15 cellular contexts compared by ENCODE assay signal in genomic region chr13:31946091-31946770, GRCh38.
DNase-seq lines count a peak whose midpoint lies in the region; ATAC-seq, FAIRE-seq and TF ChIP-seq lines count a peak whose summit lies in the region.
"Had no signal": no experiment of that assay in that cellular context is flagged by ENCODE, and none has a peak within 500 bp of the region (broad histone marks: within the 10 kb centered on the region; RNA-seq: fewer than 3 reads in every experiment).

No MANE protein-coding gene starts in this region.

- H3K79me2 ChIP-seq in astrocyte (ENCODE audit: insufficient read depth, low read length) = no peaks in the 10 kb centered on the region

- H4K20me1 ChIP-seq in astrocyte (ENCODE audit: insufficient read depth, low read length) = no peaks in the 10 kb centered on the region

- H2AFZ ChIP-seq in astrocyte (ENCODE audit: low read depth, low read length) = no peak overlapping the region

- no peak overlapping the region for H3K9ac ChIP-seq in astrocyte (ENCODE audit: low read length)

- H3K9me3 Mint-ChIP-seq in astrocyte (ENCODE audit: unreplicated experiment) (no peaks in the 10 kb centered on the region), type B pancreatic cell (peaks cover 3% of the 10 kb centered on the region)
- H3K9me3 Mint-ChIP-seq in CD8-positive, alpha-beta memory T cell = peaks cover 0 to 2% (median 0%) of the 10 kb centered on the region in 5 donors
- H3K9me3 Mint-ChIP-seq in activated CD4-positive, alpha-beta T cell treated with anti-CD3 and anti-CD28 coated beads, Interleukin-2, amount 10 ng/mL, durations not matched to agents 24 days and 14 days = no peaks in the 10 kb centered on the region

- H3K4me3 ChIP-seq in heart left ventricle (peak overlapping the region in 2 of 12 donors; percentile 18 to 21), astrocyte (ENCODE audit: insufficient read depth, low read depth, low read length) (no peak overlapping the region)
- H3K4me3 ChIP-seq in CD8-positive, alpha-beta memory T cell (ENCODE audit: low read length) = no peak overlapping the region
- H3K4me3 ChIP-seq: gastroesophageal sphincter, lung, tibial artery had no signal

- TF ChIP-seq POLR2A in heart left ventricle (IDR thresholded peaks at IDR 0.05) = no peak

- H3K4me1 Mint-ChIP-seq in astrocyte (ENCODE audit: low read depth, unreplicated experiment) = peaks cover 32% of the 10 kb centered on the region
- peaks cover 15% of the 10 kb centered on the region for H3K4me1 Mint-ChIP-seq in type B pancreatic cell (ENCODE audit: unreplicated experiment)
- H3K4me1 Mint-ChIP-seq in CD8-positive, alpha-beta memory T cell = peaks cover 0 to 8% (median 0%) of the 10 kb centered on the region in 3 donors
- H3K4me1 Mint-ChIP-seq in activated CD4-positive, alpha-beta T cell treated with anti-CD3 and anti-CD28 coated beads, Interleukin-2, amount 10 ng/mL, durations not matched to agents 24 days and 14 days = peaks cover 5% of the 10 kb centered on the region

- H3K27me3 Mint-ChIP-seq in astrocyte (ENCODE audit: low read depth, unreplicated experiment) = peaks cover under 1% of the 10 kb centered on the region
- H3K27me3 Mint-ChIP-seq in type B pancreatic cell = no peaks in the 10 kb centered on the region
- peaks cover 6 to 13% of the 10 kb centered on the region in 2 donors for H3K27me3 Mint-ChIP-seq in CD8-positive, alpha-beta memory T cell
- H3K27me3 Mint-ChIP-seq in activated CD4-positive, alpha-beta T cell treated with anti-CD3 and anti-CD28 coated beads, Interleukin-2, amount 10 ng/mL, durations not matched to agents 24 days and 14 days = peaks cover 13% of the 10 kb centered on the region

- peaks cover 0 to 59% (median 15%) of the 10 kb centered on the region in 9 donors for H3K36me3 ChIP-seq in heart left ventricle
- no peaks in the 10 kb centered on the region for H3K36me3 ChIP-seq in astrocyte (ENCODE audit: insufficient read depth, low read length)
- no peaks in the 10 kb centered on the region for H3K36me3 ChIP-seq in CD8-positive, alpha-beta memory T cell (ENCODE audit: insufficient read depth, low read length)

- TF ChIP-seq CTCF in heart left ventricle (IDR thresholded peaks at IDR 0.05) (no peak), astrocyte (IDR thresholded peaks at IDR 0.05; ENCODE audit: insufficient read depth, low read depth, low read length) (no peak), type B pancreatic cell (conservative IDR thresholded peaks at IDR 0.05) (no peak)

- ATAC-seq in heart left ventricle (no peak), left cardiac atrium (no peak)

- H3K4me1 ChIP-seq in heart left ventricle (peaks cover 0 to 61% (median 22%) of the 10 kb centered on the region in 12 donors), astrocyte (ENCODE audit: insufficient read depth, low read length) (peaks cover 8% of the 10 kb centered on the region)
- no peaks in the 10 kb centered on the region for H3K4me1 ChIP-seq in CD8-positive, alpha-beta memory T cell (ENCODE audit: insufficient read depth, low read length)

- peak overlapping the region in 9 of 12 donors; percentile 9 to 76 (median 41) for H3K27ac ChIP-seq in heart left ventricle
- H3K27ac ChIP-seq in astrocyte (ENCODE audit: low read depth, low read length) = no peak overlapping the region
- H3K27ac ChIP-seq in CD8-positive, alpha-beta memory T cell (ENCODE audit: low read depth, low read length) = no peak overlapping the region
- H3K27ac ChIP-seq: gastroesophageal sphincter had no signal

- WGBS in heart left ventricle, 4 donors = 79 to 84% (median 80%) methylated on average over 3 of the region's 3 CpGs

- H3K27ac Mint-ChIP-seq in astrocyte (ENCODE audit: unreplicated experiment) = peak overlapping the region; percentile 66
- peak overlapping the region; percentile 89 for H3K27ac Mint-ChIP-seq in type B pancreatic cell
- H3K27ac Mint-ChIP-seq in CD8-positive, alpha-beta memory T cell = no peak overlapping the region
- H3K27ac Mint-ChIP-seq in activated CD4-positive, alpha-beta T cell treated with anti-CD3 and anti-CD28 coated beads, Interleukin-2, amount 10 ng/mL, durations not matched to agents 24 days and 14 days = no peak overlapping the region

- no peak overlapping the region for H3K4me3 Mint-ChIP-seq in astrocyte (ENCODE audit: unreplicated experiment)
- peak overlapping the region; percentile 83 for H3K4me3 Mint-ChIP-seq in type B pancreatic cell
- H3K4me3 Mint-ChIP-seq in CD8-positive, alpha-beta memory T cell = no peak overlapping the region
- H3K4me3 Mint-ChIP-seq in activated CD4-positive, alpha-beta T cell treated with anti-CD3 and anti-CD28 coated beads, Interleukin-2, amount 10 ng/mL, durations not matched to agents 24 days and 14 days = no peak overlapping the region

- H3K36me3 Mint-ChIP-seq in astrocyte (ENCODE audit: low read depth, unreplicated experiment) (no peaks in the 10 kb centered on the region), type B pancreatic cell (peaks cover 5% of the 10 kb centered on the region)
- peaks cover 0 to 6% (median 0%) of the 10 kb centered on the region in 3 donors for H3K36me3 Mint-ChIP-seq in CD8-positive, alpha-beta memory T cell
- H3K36me3 Mint-ChIP-seq in activated CD4-positive, alpha-beta T cell treated with anti-CD3 and anti-CD28 coated beads, Interleukin-2, amount 10 ng/mL, durations not matched to agents 24 days and 14 days (ENCODE audit: low read depth) = no peaks in the 10 kb centered on the region

- intact Hi-C loops in heart left ventricle (cut with DNase I) = no loop called here
- intact Hi-C loops in left cardiac atrium (cut with DNase I) = no loop called here
- intact Hi-C loops in activated CD4-positive, alpha-beta T cell treated with anti-CD3 and anti-CD28 coated beads, Interleukin-2, amount 10 ng/mL, durations not matched to agents 24 days and 14 days (cut with micrococcal nuclease) = no loop called here

- DNase-seq in heart left ventricle = no peak
- no peak for DNase-seq in left cardiac atrium
- peak; percentile 25 for DNase-seq in astrocyte (ENCODE audit: low read depth)
- peak; percentile 47 for DNase-seq in kidney glomerular epithelial cell (lab: John Stamatoyannopoulos, UW)
- no peak for DNase-seq in type B pancreatic cell (ENCODE audit: extremely low spot score, unreplicated experiment)
- no peak for DNase-seq in CD8-positive, alpha-beta memory T cell
- DNase-seq in activated CD4-positive, alpha-beta T cell treated with anti-CD3 and anti-CD28 coated beads, Interleukin-2, amount 10 ng/mL, durations not matched to agents 24 days and 14 days = no peak
- DNase-seq in NCI-H774 (lab: John Stamatoyannopoulos, UW) = no peak
- DNase-seq: activated CD4-positive, alpha-beta T cell treated with anti-CD3 and anti-CD28 coated beads for 48 hours; BE2C; central memory CD4-positive, alpha-beta T cell; posterior cingulate gyrus; tibial artery had no signal

- CTCF ChIA-PET in CD8-positive, alpha-beta memory T cell (lab: Charles Lee) = no interaction called here

- H3K9me3 ChIP-seq in heart left ventricle = no peaks in the 10 kb centered on the region
- no peaks in the 10 kb centered on the region for H3K9me3 ChIP-seq in astrocyte (ENCODE audit: insufficient read depth, low read depth, low read length)
- no peaks in the 10 kb centered on the region for H3K9me3 ChIP-seq in CD8-positive, alpha-beta memory T cell (ENCODE audit: low read length)
- H3K9me3 ChIP-seq: BE2C, gastroesophageal sphincter, tibial artery had no signal

- FAIRE-seq in astrocyte (lab: Jason Lieb, UNC) = no peak

- H3K27me3 ChIP-seq in heart left ventricle = no peaks in the 10 kb centered on the region
- H3K27me3 ChIP-seq in astrocyte (ENCODE audit: insufficient read depth, low read length) = no peaks in the 10 kb centered on the region
- H3K27me3 ChIP-seq in CD8-positive, alpha-beta memory T cell (ENCODE audit: insufficient read depth, low read length, poor library complexity, severe bottlenecking) = no peaks in the 10 kb centered on the region
- H3K27me3 ChIP-seq: BE2C, gastroesophageal sphincter, tibial artery had no signal

- no peak overlapping the region for H3K4me2 ChIP-seq in astrocyte (ENCODE audit: low read length)

- POLR2A ChIA-PET in CD8-positive, alpha-beta memory T cell (lab: Charles Lee) = no interaction called here

Comparison
In these comparisons a context has a peak if more than half of its experiments do, and no peak if none do; other contexts are left out.
1. DNase-seq: peak in astrocyte (single experiment) and kidney glomerular epithelial cell (single experiment); none in heart left ventricle (0 of 5), left cardiac atrium (single experiment), type B pancreatic cell (single experiment), CD8-positive, alpha-beta memory T cell (0 of 5), activated CD4-positive, alpha-beta T cell treated with anti-CD3 and anti-CD28 coated beads, Interleukin-2, amount 10 ng/mL, durations not matched to agents 24 days and 14 days (single experiment) and NCI-H774 (single experiment).
2. H3K27ac ChIP-seq: peak in heart left ventricle (9 of 12); none in astrocyte (single experiment) and CD8-positive, alpha-beta memory T cell (single experiment).
3. H3K27ac Mint-ChIP-seq: peak in astrocyte (single experiment) and type B pancreatic cell (single experiment); none in CD8-positive, alpha-beta memory T cell (0 of 8) and activated CD4-positive, alpha-beta T cell treated with anti-CD3 and anti-CD28 coated beads, Interleukin-2, amount 10 ng/mL, durations not matched to agents 24 days and 14 days (single experiment).